2 cellular contexts compared by ENCODE assay signal in genomic region chr1:27368872-27369703, GRCh38.
TF ChIP-seq lines count a peak whose summit lies in the region.

No MANE protein-coding gene starts in this region.

TF ChIP-seq in HepG2, 621 proteins besides CTCF, POLR2A, EP300 and RAD21:
- TF ChIP-seq GPN1 (CRISPR knock-in tag; IDR thresholded peaks at IDR 0.05; ENCODE audit: borderline replicate concordance): no peak
- no peak for TF ChIP-seq FOXK1 (CRISPR knock-in tag; IDR thresholded peaks at IDR 0.05; ENCODE audit: borderline replicate concordance, low read depth)
- peak; percentile 23; the same call in 1 of the 2 replicates for TF ChIP-seq STAG1 (CRISPR knock-in tag; IDR thresholded peaks at IDR 0.05)
- TF ChIP-seq FOXP4 (CRISPR knock-in tag; IDR thresholded peaks at IDR 0.05): no peak

TF ChIP-seq in GM12891, 5 proteins besides CTCF, POLR2A, EP300 and RAD21:
- no peak for TF ChIP-seq TAF1 (IDR thresholded peaks at IDR 0.05; ENCODE audit: low read depth, low read length)
- no peak for TF ChIP-seq SPI1 (IDR thresholded peaks at IDR 0.05; ENCODE audit: low read depth, low read length)
- no peak for TF ChIP-seq POLR2AphosphoS5 (IDR thresholded peaks at IDR 0.05; ENCODE audit: low read depth, low read length)
- TF ChIP-seq POU2F2 (IDR thresholded peaks at IDR 0.05; ENCODE audit: low read depth, low read length): no peak
- TF ChIP-seq PAX5 (IDR thresholded peaks at IDR 0.05; ENCODE audit: insufficient read depth, low read length, severe bottlenecking): no peak
